8 cellular contexts compared by ENCODE assay signal in genomic region chr4:6331018-6331417, GRCh38.
DNase-seq lines count a peak whose midpoint lies in the region; ATAC-seq and TF ChIP-seq lines count a peak whose summit lies in the region.

No MANE protein-coding gene starts in this region.

- CTCF ChIA-PET in GM10248 (lab: Yijun Ruan, JAX) = interaction anchor here (1.0 to 13.4 kb wide), 29 partner anchors 8 to 509 kb away, joined by 3 to 514 read pairs (median 5); partner anchors contain the start of gene WFS1

- H3K4me3 ChIP-seq in left ventricle myocardium inferior (no peak overlapping the region), upper lobe of left lung (no peak overlapping the region)

- DNase-seq in AG08396 (ENCODE audit: low spot score) = peak; percentile 37
- peak; percentile 55 for DNase-seq in GM10248 (ENCODE audit: extremely low spot score)
- DNase-seq in SK-MEL-5 (ENCODE audit: low read depth, low spot score) = peak; percentile 73
- no peak for DNase-seq in left ventricle myocardium inferior
- no peak for DNase-seq in upper lobe of left lung
- no peak for DNase-seq in amniotic stem cell (lab: John Stamatoyannopoulos, UW)

- in situ Hi-C loops in SK-MEL-5 (cut with HindIII; ENCODE audit: low pct_unique_long_range_greater_than_20kb, low sequenced_read_pairs) = no loop called here

- no peak for TF ChIP-seq POLR2A in upper lobe of left lung (IDR thresholded peaks at IDR 0.05)

- H3K4me1 ChIP-seq in left ventricle myocardium inferior (peaks cover 6% of the 10 kb centered on the region), upper lobe of left lung (peaks cover 0 to 7% (median 2%) of the 10 kb centered on the region in 4 donors)

- H3K27me3 ChIP-seq in left ventricle myocardium inferior (ENCODE audit: low read depth) (peaks cover 62% of the 10 kb centered on the region), upper lobe of left lung (no peaks in the 10 kb centered on the region)

- intact Hi-C loops in left ventricle myocardium inferior (cut with micrococcal nuclease) = no loop called here

- H3K27ac ChIP-seq in left ventricle myocardium inferior (replicated peaks) (no peak overlapping the region), upper lobe of left lung (no peak overlapping the region)

- WGBS in upper lobe of left lung, 2 donors = 84 to 89% methylated on average over 8 of the region's 8 CpGs

- POLR2A ChIA-PET in GM10248 (lab: Yijun Ruan, JAX) = no interaction called here

- no peak for TF ChIP-seq EP300 in upper lobe of left lung (IDR thresholded peaks at IDR 0.05)

- H3K36me3 ChIP-seq in left ventricle myocardium inferior (no peaks in the 10 kb centered on the region), upper lobe of left lung (no peaks in the 10 kb centered on the region)

- peak; percentile 62 for TF ChIP-seq CTCF in GM10248 (IDR thresholded peaks at IDR 0.05; ENCODE audit: control extremely low read depth, extremely low read depth, low read depth, missing control alignments)
- TF ChIP-seq CTCF in left ventricle myocardium inferior (IDR thresholded peaks at IDR 0.05; ENCODE audit: borderline replicate concordance) = peak; percentile 62
- TF ChIP-seq CTCF in upper lobe of left lung (IDR thresholded peaks at IDR 0.05) = peak in 5 of 6 experiments; percentile 24 to 47 (median 31)

- H3K9me3 ChIP-seq in left ventricle myocardium inferior (replicated peaks) = peaks cover 10% of the 10 kb centered on the region
- peaks cover 0 to 5% (median 0%) of the 10 kb centered on the region in 4 donors for H3K9me3 ChIP-seq in upper lobe of left lung

- ATAC-seq in upper lobe of left lung (ENCODE audit: low FRiP score in 2 of 2) (no peak), GM21381 (IDR thresholded peaks at IDR 0.05; ENCODE audit: unreplicated experiment) (no peak), GM21526 (IDR thresholded peaks at IDR 0.05; ENCODE audit: low FRiP score, unreplicated experiment) (no peak)

Comparison
In these comparisons a context has a peak if more than half of its experiments do, and no peak if none do; other contexts are left out.
1. DNase-seq: peak in AG08396 (single experiment), GM10248 (single experiment) and SK-MEL-5 (single experiment); none in left ventricle myocardium inferior (single experiment), upper lobe of left lung (0 of 2) and amniotic stem cell (single experiment).
2. Peak in every context shown above with its lines, with median percentiles within 50 percentile points of each other: CTCF ChIP-seq.